In the genomic region with DNA sequence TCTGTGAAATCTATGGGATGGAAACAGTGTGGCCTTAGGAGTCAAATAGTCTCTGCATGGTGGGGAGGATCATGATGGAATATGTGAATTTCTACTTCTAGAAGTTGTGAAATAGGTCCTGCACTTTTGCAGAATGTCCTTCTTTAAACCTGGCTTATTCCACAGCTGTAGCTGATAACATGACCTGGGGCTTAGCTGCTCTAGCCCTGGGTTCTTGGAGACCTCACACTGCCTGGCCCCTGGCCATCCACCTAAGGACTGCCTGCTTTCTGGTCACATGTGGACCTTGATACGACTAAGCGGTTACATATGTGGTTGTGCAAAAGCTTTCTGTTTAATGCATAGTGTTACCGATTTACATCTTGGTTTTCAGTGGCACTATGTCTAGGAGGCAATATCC, we compare ENCODE assay signal across 1 cellular context.
TF ChIP-seq lines count a peak whose summit lies in the region.

No MANE protein-coding gene starts in this region.

TF ChIP-seq in HepG2, 621 proteins besides CTCF, POLR2A, EP300 and RAD21 (continued from another document):
- TF ChIP-seq, protein P1, sequence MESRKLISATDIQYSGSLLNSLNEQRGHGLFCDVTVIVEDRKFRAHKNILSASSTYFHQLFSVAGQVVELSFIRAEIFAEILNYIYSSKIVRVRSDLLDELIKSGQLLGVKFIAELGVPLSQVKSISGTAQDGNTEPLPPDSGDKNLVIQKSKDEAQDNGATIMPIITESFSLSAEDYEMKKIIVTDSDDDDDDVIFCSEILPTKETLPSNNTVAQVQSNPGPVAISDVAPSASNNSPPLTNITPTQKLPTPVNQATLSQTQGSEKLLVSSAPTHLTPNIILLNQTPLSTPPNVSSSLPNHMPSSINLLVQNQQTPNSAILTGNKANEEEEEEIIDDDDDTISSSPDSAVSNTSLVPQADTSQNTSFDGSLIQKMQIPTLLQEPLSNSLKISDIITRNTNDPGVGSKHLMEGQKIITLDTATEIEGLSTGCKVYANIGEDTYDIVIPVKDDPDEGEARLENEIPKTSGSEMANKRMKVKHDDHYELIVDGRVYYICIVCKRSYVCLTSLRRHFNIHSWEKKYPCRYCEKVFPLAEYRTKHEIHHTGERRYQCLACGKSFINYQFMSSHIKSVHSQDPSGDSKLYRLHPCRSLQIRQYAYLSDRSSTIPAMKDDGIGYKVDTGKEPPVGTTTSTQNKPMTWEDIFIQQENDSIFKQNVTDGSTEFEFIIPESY (CRISPR knock-in tag; IDR thresholded peaks at IDR 0.05) = 0 out of 2 replicates have a peak, but pooled peaks have one; percentile 19
- TF ChIP-seq RBM39 (IDR thresholded peaks at IDR 0.05; ENCODE audit: low read depth, low read length, poor library complexity, severe bottlenecking) (no peak), CEBPG (CRISPR knock-in tag; IDR thresholded peaks at IDR 0.05) (peak; percentile 7; the same call in 1 of the 2 replicates), MIXL1 (CRISPR knock-in tag; IDR thresholded peaks at IDR 0.05) (no peak), MTA3 (CRISPR knock-in tag; IDR thresholded peaks at IDR 0.05) (no peak), ZNF180 (CRISPR knock-in tag; IDR thresholded peaks at IDR 0.05; ENCODE audit: borderline replicate concordance, low read depth) (no peak), U2AF1 (optimal IDR thresholded peaks at IDR 0.05; ENCODE audit: low read depth, low read length) (no peak), ZNF598 (CRISPR knock-in tag; IDR thresholded peaks at IDR 0.05; ENCODE audit: borderline replicate concordance) (no peak)
- TF ChIP-seq, protein P2, sequence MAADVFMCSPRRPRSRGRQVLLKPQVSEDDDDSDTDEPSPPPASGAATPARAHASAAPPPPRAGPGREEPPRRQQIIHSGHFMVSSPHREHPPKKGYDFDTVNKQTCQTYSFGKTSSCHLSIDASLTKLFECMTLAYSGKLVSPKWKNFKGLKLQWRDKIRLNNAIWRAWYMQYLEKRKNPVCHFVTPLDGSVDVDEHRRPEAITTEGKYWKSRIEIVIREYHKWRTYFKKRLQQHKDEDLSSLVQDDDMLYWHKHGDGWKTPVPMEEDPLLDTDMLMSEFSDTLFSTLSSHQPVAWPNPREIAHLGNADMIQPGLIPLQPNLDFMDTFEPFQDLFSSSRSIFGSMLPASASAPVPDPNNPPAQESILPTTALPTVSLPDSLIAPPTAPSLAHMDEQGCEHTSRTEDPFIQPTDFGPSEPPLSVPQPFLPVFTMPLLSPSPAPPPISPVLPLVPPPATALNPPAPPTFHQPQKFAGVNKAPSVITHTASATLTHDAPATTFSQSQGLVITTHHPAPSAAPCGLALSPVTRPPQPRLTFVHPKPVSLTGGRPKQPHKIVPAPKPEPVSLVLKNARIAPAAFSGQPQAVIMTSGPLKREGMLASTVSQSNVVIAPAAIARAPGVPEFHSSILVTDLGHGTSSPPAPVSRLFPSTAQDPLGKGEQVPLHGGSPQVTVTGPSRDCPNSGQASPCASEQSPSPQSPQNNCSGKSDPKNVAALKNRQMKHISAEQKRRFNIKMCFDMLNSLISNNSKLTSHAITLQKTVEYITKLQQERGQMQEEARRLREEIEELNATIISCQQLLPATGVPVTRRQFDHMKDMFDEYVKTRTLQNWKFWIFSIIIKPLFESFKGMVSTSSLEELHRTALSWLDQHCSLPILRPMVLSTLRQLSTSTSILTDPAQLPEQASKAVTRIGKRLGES (CRISPR knock-in tag; IDR thresholded peaks at IDR 0.05; ENCODE audit: borderline replicate concordance) = no peak
TF ChIP-seq in HepG2: peak in this region for 7.
